In the genomic region with DNA sequence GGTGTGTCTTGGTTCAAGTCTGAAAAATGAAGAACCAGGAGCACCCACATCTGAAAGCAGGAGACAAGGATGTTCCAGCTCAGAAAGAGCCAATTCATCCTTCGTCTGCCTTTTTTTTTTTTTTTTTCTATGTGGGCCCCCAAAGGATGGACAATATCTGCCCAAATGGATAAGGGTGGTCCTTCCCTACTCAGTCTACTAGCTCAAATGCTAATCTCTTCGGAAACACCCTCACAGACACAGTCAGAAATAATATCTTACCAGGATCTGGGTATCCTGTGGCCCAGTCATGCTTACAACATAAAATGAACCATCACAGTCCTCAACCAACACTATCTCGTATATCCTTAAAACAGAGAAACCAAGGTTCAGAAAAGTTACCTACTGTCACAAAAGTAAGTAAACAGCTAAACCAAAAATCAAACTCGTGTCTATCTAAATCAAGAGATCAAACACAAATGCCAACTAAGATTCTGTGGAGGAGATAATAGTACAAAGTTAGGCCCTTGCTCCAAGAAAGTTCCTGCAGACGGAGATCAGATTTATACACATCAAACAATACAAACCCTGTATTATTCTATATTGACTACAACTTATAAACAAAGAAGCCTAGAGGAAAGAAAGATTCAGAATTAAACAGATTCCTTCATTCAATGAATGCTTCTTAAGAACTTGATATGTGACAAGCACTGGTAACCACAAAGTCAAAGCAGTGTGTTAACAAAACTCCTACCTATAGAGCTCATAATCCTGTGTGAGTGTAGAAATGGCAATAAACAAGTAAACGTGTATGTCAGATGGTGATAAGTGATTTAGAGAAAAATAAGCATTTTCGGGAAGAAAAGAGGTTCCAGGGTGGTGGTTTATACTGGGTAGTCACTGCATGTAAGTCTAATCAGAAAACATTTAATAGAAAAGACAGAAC, we compare ENCODE assay signal across 16 cellular contexts.
"Had no signal": no experiment of that assay in that cellular context is flagged by ENCODE, and none has a peak within 500 bp of the region (broad histone marks: within the 10 kb centered on the region; RNA-seq: fewer than 3 reads in every experiment).

No MANE protein-coding gene starts in this region.

- DNase-seq: effector memory CD8-positive, alpha-beta T cell; foreskin keratinocyte; head of caudate nucleus; kidney; left cardiac atrium; left ventricle myocardium inferior; lower lobe of right lung; mesenchymal stem cell; midbrain; occipital lobe; pancreas; right lobe of liver; stimulated activated CD4-positive, alpha-beta T cell treated with anti-CD3 and anti-CD28 coated beads, Interleukin-4, amount 100 ng/mL, for 1 hour; stimulated activated CD8-positive, alpha-beta memory T cell treated with anti-CD3 and anti-CD28 coated beads, Interleukin-4, amount 100 ng/mL, for 48 hours; stimulated activated naive CD8-positive, alpha-beta T cell treated with anti-CD3 and anti-CD28 coated beads, Interleukin-15, Interleukin-2, amounts not matched to agents 100 U/mL and 50 U/mL, for 24 hours; upper lobe of right lung had no signal
